8 cellular contexts compared by ENCODE assay signal in the genomic region with DNA sequence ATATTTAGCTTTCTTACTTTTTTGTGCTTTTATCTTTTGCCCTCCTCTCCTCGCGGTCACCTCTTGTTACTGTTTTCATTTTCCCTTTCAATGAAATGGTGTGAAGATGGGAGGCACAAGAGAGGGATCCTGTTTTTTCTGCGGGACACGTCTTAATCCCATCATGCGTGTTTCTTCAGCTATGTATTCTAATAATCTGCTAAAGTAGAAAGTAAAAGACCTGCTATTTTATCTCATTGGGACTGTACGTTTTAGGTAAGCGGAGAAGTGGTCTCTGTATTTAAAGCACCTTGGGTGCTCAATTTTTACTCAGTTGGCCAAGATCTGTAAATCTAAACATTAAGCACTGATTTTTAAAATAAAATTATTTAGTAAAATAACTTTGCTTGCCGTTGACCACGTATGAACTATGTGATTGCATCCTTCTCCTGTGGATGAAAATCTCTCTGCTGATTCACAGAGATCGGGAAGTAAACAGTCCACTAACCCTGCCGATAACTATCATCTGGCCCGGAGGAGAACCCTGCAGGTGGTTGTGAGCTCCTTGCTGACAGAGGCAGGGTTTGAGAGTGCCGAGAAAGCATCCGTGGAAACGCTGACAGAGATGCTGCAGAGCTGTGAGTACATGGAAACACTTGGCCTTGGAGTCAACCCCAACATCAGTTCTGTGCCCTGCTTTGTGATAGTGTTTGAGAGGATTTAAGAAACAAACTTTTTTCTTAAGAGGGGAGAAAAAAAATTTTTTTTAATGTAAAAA. TPM values are rescaled to one million over a fixed set of nuclear protein-coding genes. Genes with fewer than 3 reads are reported as not detected.
DNase-seq lines count a peak whose midpoint lies in the region; ATAC-seq, FAIRE-seq and TF ChIP-seq lines count a peak whose summit lies in the region.

No MANE protein-coding gene starts in this region.

- peak overlapping the region; percentile 94 for H3K4me2 ChIP-seq in SK-N-SH

- TF ChIP-seq EP300 in SK-N-SH (IDR thresholded peaks at IDR 0.05; ENCODE audit: borderline replicate concordance in 1 of 2, low read depth in 1 of 2, low read length in 1 of 2), result no peak

- H3K27ac Mint-ChIP-seq in activated naive CD4-positive, alpha-beta T cell treated with anti-CD3 and anti-CD28 coated beads, Interleukin-2, amount 50 U/mL, for 72 hours, result peak overlapping the region; percentile 94 to 98

- intact Hi-C loops in kidney (cut with DNase I), result no loop called here

- no peaks in the 10 kb centered on the region for H3K9me3 Mint-ChIP-seq in activated naive CD4-positive, alpha-beta T cell treated with anti-CD3 and anti-CD28 coated beads, Interleukin-2, amount 50 U/mL, for 72 hours

- peaks cover 17% of the 10 kb centered on the region; the same call in 1 of the 2 replicates for H3K79me2 ChIP-seq in SK-N-SH (ENCODE audit: insufficient read depth)

- WGBS in SK-N-SH (ENCODE audit: low lambda C conversion rate), result 5% methylated on average over 14 of the region's 15 CpGs

- DNase-seq in SK-N-SH, result no peak
- DNase-seq in activated naive CD4-positive, alpha-beta T cell treated with anti-CD3 and anti-CD28 coated beads, Interleukin-2, amount 50 U/mL, for 72 hours (ENCODE audit: low spot score in 2 of 2), result peak in 1 of 2 donors; percentile 54
- no peak for DNase-seq in kidney
- no peak for DNase-seq in substantia nigra (lab: John Stamatoyannopoulos, UW)
- DNase-seq in frontal cortex (ENCODE audit: low spot score in 2 of 2), result no peak
- DNase-seq in NCI-H510A treated with DMSO at 0.1 percent for 48 hours (lab: John Stamatoyannopoulos, UW), result no peak

- peaks cover 22 to 34% of the 10 kb centered on the region in 2 experiments for H3K36me3 ChIP-seq in SK-N-SH (replicated peaks in 1 of 2; ENCODE audit: control insufficient read depth in 1 of 2, insufficient read depth in 2 of 2, low read length in 1 of 2)
- H3K36me3 ChIP-seq in kidney (ENCODE audit: control insufficient read depth in 1 of 2, insufficient read depth in 2 of 2, low read length in 2 of 2), result peaks cover 9 to 13% of the 10 kb centered on the region in 2 donors

- no peak for FAIRE-seq in kidney (lab: Jason Lieb, UNC)
- no peak for FAIRE-seq in frontal cortex (lab: Jason Lieb, UNC)

- H3K27ac ChIP-seq in SK-N-SH (ENCODE audit: low read depth in 2 of 2, low read length in 1 of 2) (peak overlapping the region; percentile 50 to 92), kidney (ENCODE audit: low read depth in 2 of 2, low read length in 2 of 2) (peak overlapping the region; percentile 64 to 93), substantia nigra (ENCODE audit: low read depth, low read length, poor library complexity, severe bottlenecking) (peak overlapping the region; percentile 92)

- H3K9me3 ChIP-seq in SK-N-SH (no peaks in the 10 kb centered on the region), kidney (ENCODE audit: control insufficient read depth in 1 of 2, low read length in 2 of 2) (no peaks in the 10 kb centered on the region)

- TF ChIP-seq RAD21 in SK-N-SH (IDR thresholded peaks at IDR 0.05; ENCODE audit: low read length), result no peak

- no peaks in the 10 kb centered on the region for H4K20me1 ChIP-seq in SK-N-SH (ENCODE audit: insufficient read depth)

- H3K4me1 ChIP-seq in SK-N-SH (ENCODE audit: control insufficient read depth in 1 of 2, insufficient read depth in 2 of 2, low read depth in 1 of 2, low read length in 1 of 2), result peaks cover 9% of the 10 kb centered on the region in 2 experiments; a peak in 2 of 4 replicates
- H3K4me1 ChIP-seq in kidney (ENCODE audit: control insufficient read depth in 1 of 2, insufficient read depth in 1 of 2, low read depth in 1 of 2, low read length in 2 of 2), result peaks cover 8 to 35% of the 10 kb centered on the region in 2 donors

- CTCF ChIA-PET in SK-N-SH (lab: Yijun Ruan, JAX), result interaction anchor here (0.6 to 1.5 kb wide), 5 partner anchors 8 to 264 kb away, joined by 3 to 7 read pairs (median 6); partner anchors contain the start of genes BYSL, MED20 and TOMM6

- no peaks in the 10 kb centered on the region for H3K27me3 ChIP-seq in SK-N-SH (ENCODE audit: insufficient read depth)

- POLR2A ChIA-PET in SK-N-SH (lab: Yijun Ruan, JAX), result interaction anchor here (0.6 to 1.5 kb wide), 5 partner anchors 11 to 731 kb away, joined by 3 to 5 read pairs (median 4); partner anchors contain the start of gene UBR2

- ATAC-seq in SK-N-SH treated with all-trans-retinoic acid at 6 μM for 48 hours, result no peak
- ATAC-seq in activated naive CD4-positive, alpha-beta T cell treated with anti-CD3 and anti-CD28 coated beads, Interleukin-2, amount 50 U/mL, for 72 hours, result no peak
- no peak for ATAC-seq in GM21423 (IDR thresholded peaks at IDR 0.05; ENCODE audit: unreplicated experiment)

- H3K9me2 ChIP-seq in SK-N-SH, result no peaks in the 10 kb centered on the region

- H3K4me3 ChIP-seq in SK-N-SH (ENCODE audit: low read depth in 2 of 2, low read length in 1 of 2) (peak overlapping the region; percentile 66 to 78), kidney (ENCODE audit: low read length in 2 of 2) (peak overlapping the region; percentile 88 to 90)

- TF ChIP-seq CTCF in SK-N-SH (IDR thresholded peaks at IDR 0.05) (no peak), kidney (IDR thresholded peaks at IDR 0.05; ENCODE audit: borderline replicate concordance, extremely low read depth, insufficient read depth) (no peak)

- H3K36me3 Mint-ChIP-seq in activated naive CD4-positive, alpha-beta T cell treated with anti-CD3 and anti-CD28 coated beads, Interleukin-2, amount 50 U/mL, for 72 hours, result peaks cover 17 to 48% of the 10 kb centered on the region in 2 donors

- H3K9ac ChIP-seq in SK-N-SH (peak overlapping the region; percentile 95), kidney (ENCODE audit: low read length in 2 of 2) (peak overlapping the region; percentile 44 to 89)

- peak overlapping the region; percentile 95 for H2AFZ ChIP-seq in SK-N-SH (ENCODE audit: low read depth)

- peaks cover 11% of the 10 kb centered on the region for H3F3A ChIP-seq in SK-N-SH (replicated peaks; ENCODE audit: insufficient read depth)

TF ChIP-seq in SK-N-SH, 30 proteins besides CTCF, POLR2A, EP300 and RAD21 (continues in another document):
- TF ChIP-seq SMC3 (IDR thresholded peaks at IDR 0.05; ENCODE audit: low read depth, low read length) (no peak), EZH2phosphoT487 (IDR thresholded peaks at IDR 0.05; ENCODE audit: borderline replicate concordance, low read depth) (no peak), FOXM1 (IDR thresholded peaks at IDR 0.05; ENCODE audit: low read depth) (no peak), RFX5 (IDR thresholded peaks at IDR 0.05; ENCODE audit: low read length) (no peak), POLR2AphosphoS5 (IDR thresholded peaks at IDR 0.05; ENCODE audit: low read depth, low read length) (no peak), TCF12 (IDR thresholded peaks at IDR 0.05) (no peak), ELF1 (IDR thresholded peaks at IDR 0.05) (no peak), RCOR1 (IDR thresholded peaks at IDR 0.05; ENCODE audit: low read length) (no peak), NFIC (IDR thresholded peaks at IDR 0.05; ENCODE audit: borderline replicate concordance) (no peak), SIN3A (IDR thresholded peaks at IDR 0.05; ENCODE audit: borderline replicate concordance, low read depth, low read length) (no peak)
- TF ChIP-seq, protein P1, sequence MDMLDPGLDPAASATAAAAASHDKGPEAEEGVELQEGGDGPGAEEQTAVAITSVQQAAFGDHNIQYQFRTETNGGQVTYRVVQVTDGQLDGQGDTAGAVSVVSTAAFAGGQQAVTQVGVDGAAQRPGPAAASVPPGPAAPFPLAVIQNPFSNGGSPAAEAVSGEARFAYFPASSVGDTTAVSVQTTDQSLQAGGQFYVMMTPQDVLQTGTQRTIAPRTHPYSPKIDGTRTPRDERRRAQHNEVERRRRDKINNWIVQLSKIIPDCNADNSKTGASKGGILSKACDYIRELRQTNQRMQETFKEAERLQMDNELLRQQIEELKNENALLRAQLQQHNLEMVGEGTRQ (IDR thresholded peaks at IDR 0.05; ENCODE audit: borderline replicate concordance, low read depth, low read length), result no peak

TF ChIP-seq in SK-N-SH treated with all-trans-retinoic acid at 6 μM for 48 hours, 23 proteins besides CTCF, POLR2A, EP300 and RAD21:
- TF ChIP-seq ZNF70 (CRISPR knock-in tag; IDR thresholded peaks at IDR 0.05) (no peak), ZC3H10 (CRISPR knock-in tag; IDR thresholded peaks at IDR 0.05) (no peak), OSR1 (CRISPR knock-in tag; IDR thresholded peaks at IDR 0.05) (no peak), ZFP3 (CRISPR knock-in tag; IDR thresholded peaks at IDR 0.05) (no peak), TOX (CRISPR knock-in tag; IDR thresholded peaks at IDR 0.05; ENCODE audit: borderline replicate concordance) (no peak), PATZ1 (CRISPR knock-in tag; IDR thresholded peaks at IDR 0.05; ENCODE audit: borderline replicate concordance) (no peak), RARB (CRISPR knock-in tag; IDR thresholded peaks at IDR 0.05) (no peak), ZNF565 (CRISPR knock-in tag; conservative IDR thresholded peaks at IDR 0.05; ENCODE audit: low read depth) (no peak), ESRRG (CRISPR knock-in tag; IDR thresholded peaks at IDR 0.05) (no peak), SNAI2 (CRISPR knock-in tag; IDR thresholded peaks at IDR 0.05) (no peak)

RNA-seq across cellular contexts. Expression of gene TAF8, which starts 0.8 kb away (rescaled TPM):
- polyA plus RNA-seq in SK-N-SH (2012; rRNA removed), result 21.7 and 27.8 TPM in 2 replicates
- polyA plus RNA-seq in SK-N-SH (2012; cell fraction: cytosol; rRNA removed), result 16.9 and 17.1 TPM in 2 replicates
- polyA plus RNA-seq in SK-N-SH (2012; cell fraction: nucleus; rRNA removed), result 24.3 and 33.4 TPM in 2 replicates
- 10 to 100 TPM; 62.9 to 77.1 TPM for total RNA-seq in activated naive CD4-positive, alpha-beta T cell treated with anti-CD3 and anti-CD28 coated beads, Interleukin-2, amount 50 U/mL, for 72 hours
- total RNA-seq in kidney, result 32.0 TPM
- 16.3 TPM for polyA plus RNA-seq in kidney (ENCODE audit: insufficient read depth, low read depth, low replicate concordance)
- 4.5 TPM for total RNA-seq in frontal cortex
